In genomic region chr1:187931781-187932180, GRCh38 we compare ENCODE assay signal across 30 cellular contexts.
"Had no signal": no experiment of that assay in that cellular context is flagged by ENCODE, and none has a peak within 500 bp of the region (broad histone marks: within the 10 kb centered on the region; RNA-seq: fewer than 3 reads in every experiment).

No MANE protein-coding gene starts in this region.

- H3K4me1 Mint-ChIP-seq: activated CD4-positive, alpha-beta T cell treated with anti-CD3 and anti-CD28 coated beads for 36 hours; central memory CD8-positive, alpha-beta T cell; stimulated activated memory B cell treated with anti-CD40 and anti-IgM and Interleukin-4, amounts not matched to agents 10 μg/mL and 1 μg/mL and 100 μg/mL, for 72 hours; stimulated activated naive CD8-positive, alpha-beta T cell treated with anti-CD3 and anti-CD28 coated beads, Interleukin-15, amount 100 ng/mL, for 72 hours had no signal

- H3K27ac ChIP-seq: colonic mucosa, left lung, lower lobe of right lung, neutrophil, sigmoid colon, upper lobe of left lung, vagina had no signal

- ATAC-seq: activated CD4-positive, alpha-beta T cell treated with anti-CD3 and anti-CD28 coated beads for 36 hours; activated T-cell treated with anti-CD3 and anti-CD28 coated beads, Interleukin-2, amount 50 U/mL, for 72 hours; left lung; lower lobe of right lung; mucosa of descending colon; natural killer cell treated with Interleukin-12 subunit alpha and Interleukin-12 subunit beta and Interleukin-15 and Interleukin-18, amount 100 ng/mL, for 72 hours; stimulated activated memory B cell treated with anti-CD40 and anti-IgM and Interleukin-4, amounts not matched to agents 10 μg/mL and 1 μg/mL and 100 μg/mL, for 72 hours; stimulated activated naive CD8-positive, alpha-beta T cell treated with anti-CD3 and anti-CD28 coated beads, Interleukin-15, amount 100 ng/mL, for 72 hours had no signal

- H3K4me3 ChIP-seq: colonic mucosa, left lung, lower lobe of right lung, mucosa of descending colon, sigmoid colon, upper lobe of left lung, vagina had no signal

- H3K36me3 Mint-ChIP-seq: activated naive CD8-positive, alpha-beta T cell; natural killer cell treated with Interleukin-12 subunit alpha and Interleukin-12 subunit beta and Interleukin-15 and Interleukin-18, amount 100 ng/mL, for 72 hours; stimulated activated memory B cell treated with anti-CD40 and anti-IgM and Interleukin-4, amounts not matched to agents 10 μg/mL and 1 μg/mL and 100 μg/mL, for 72 hours had no signal

- DNase-seq: activated CD4-positive, alpha-beta T cell treated with anti-CD3 and anti-CD28 coated beads for 36 hours; activated CD4-positive, CD25-positive, alpha-beta regulatory T cell; activated naive CD4-positive, alpha-beta T cell treated with Interleukin-2 at 50 U/mL for 16 hours; activated T-cell treated with anti-CD3 and anti-CD28 coated beads for 4 hours; activated T-cell treated with anti-CD3 and anti-CD28 coated beads, Interleukin-2, amount 50 U/mL, for 72 hours; anterior cingulate cortex; colonic mucosa; effector memory CD4-positive, alpha-beta T cell; foreskin fibroblast; head of caudate nucleus; hippocampal formation; kidney; left lung; lower lobe of right lung; mucosa of descending colon; sigmoid colon; small intestine; stimulated activated CD4-positive, alpha-beta T cell treated with anti-CD3 and anti-CD28 coated beads, Interleukin-1b, Interleukin-23, amount 100 ng/mL, for 48 hours; stimulated activated CD4-positive, alpha-beta T cell treated with anti-CD3 and anti-CD28 coated beads, Interleukin-4, amount 100 ng/mL, for 4 hours; stimulated activated CD8-positive, alpha-beta memory T cell treated with anti-CD3 and anti-CD28 coated beads, Interleukin-4, amount 100 ng/mL, for 48 hours; stimulated activated naive CD8-positive, alpha-beta T cell treated with anti-CD3 and anti-CD28 coated beads, Interleukin-15, amount 100 ng/mL, for 72 hours; substantia nigra; upper lobe of left lung had no signal

- H3K36me3 ChIP-seq: colonic mucosa, left lung, lower lobe of right lung, neutrophil, sigmoid colon, upper lobe of left lung, vagina had no signal

- H3K9me3 ChIP-seq: colonic mucosa, lower lobe of right lung, mucosa of descending colon, neutrophil, sigmoid colon, upper lobe of left lung, vagina had no signal

- FAIRE-seq: bronchial epithelial cell, kidney had no signal

- H3K9me3 Mint-ChIP-seq: stimulated activated memory B cell treated with anti-CD40 and anti-IgM and Interleukin-4, amounts not matched to agents 10 μg/mL and 1 μg/mL and 100 μg/mL, for 72 hours had no signal

- H3K27me3 ChIP-seq: colonic mucosa, neutrophil, sigmoid colon, upper lobe of left lung, vagina had no signal

- H3K27ac Mint-ChIP-seq: activated CD4-positive, alpha-beta T cell treated with anti-CD3 and anti-CD28 coated beads for 36 hours; activated naive CD8-positive, alpha-beta T cell; activated T-cell treated with anti-CD3 and anti-CD28 coated beads, Interleukin-2, amount 50 U/mL, for 72 hours; natural killer cell treated with Interleukin-12 subunit alpha and Interleukin-12 subunit beta and Interleukin-15 and Interleukin-18, amount 100 ng/mL, for 72 hours; stimulated activated memory B cell treated with anti-CD40 and anti-IgM and Interleukin-4, amounts not matched to agents 10 μg/mL and 1 μg/mL and 100 μg/mL, for 72 hours; stimulated activated naive CD8-positive, alpha-beta T cell treated with anti-CD3 and anti-CD28 coated beads, Interleukin-15, amount 100 ng/mL, for 72 hours had no signal

- H3K27me3 Mint-ChIP-seq: activated CD4-positive, alpha-beta T cell treated with anti-CD3 and anti-CD28 coated beads for 36 hours; activated naive CD8-positive, alpha-beta T cell; central memory CD8-positive, alpha-beta T cell; natural killer cell treated with Interleukin-12 subunit alpha and Interleukin-12 subunit beta and Interleukin-15 and Interleukin-18, amount 100 ng/mL, for 72 hours; stimulated activated memory B cell treated with anti-CD40 and anti-IgM and Interleukin-4, amounts not matched to agents 10 μg/mL and 1 μg/mL and 100 μg/mL, for 72 hours; stimulated activated naive CD8-positive, alpha-beta T cell treated with anti-CD3 and anti-CD28 coated beads, Interleukin-15, amount 100 ng/mL, for 72 hours had no signal

- H3K4me3 Mint-ChIP-seq: activated CD4-positive, alpha-beta T cell treated with anti-CD3 and anti-CD28 coated beads for 36 hours; activated naive CD8-positive, alpha-beta T cell; activated T-cell treated with anti-CD3 and anti-CD28 coated beads, Interleukin-2, amount 50 U/mL, for 72 hours; central memory CD8-positive, alpha-beta T cell; natural killer cell treated with Interleukin-12 subunit alpha and Interleukin-12 subunit beta and Interleukin-15 and Interleukin-18, amount 100 ng/mL, for 72 hours; stimulated activated memory B cell treated with anti-CD40 and anti-IgM and Interleukin-4, amounts not matched to agents 10 μg/mL and 1 μg/mL and 100 μg/mL, for 72 hours; stimulated activated naive CD8-positive, alpha-beta T cell treated with anti-CD3 and anti-CD28 coated beads, Interleukin-15, amount 100 ng/mL, for 72 hours had no signal

- H3K4me1 ChIP-seq: colonic mucosa, left lung, lower lobe of right lung, sigmoid colon, upper lobe of left lung, vagina had no signal
